Comparison of ENCODE assay signal across 21 cellular contexts in the genomic region with DNA sequence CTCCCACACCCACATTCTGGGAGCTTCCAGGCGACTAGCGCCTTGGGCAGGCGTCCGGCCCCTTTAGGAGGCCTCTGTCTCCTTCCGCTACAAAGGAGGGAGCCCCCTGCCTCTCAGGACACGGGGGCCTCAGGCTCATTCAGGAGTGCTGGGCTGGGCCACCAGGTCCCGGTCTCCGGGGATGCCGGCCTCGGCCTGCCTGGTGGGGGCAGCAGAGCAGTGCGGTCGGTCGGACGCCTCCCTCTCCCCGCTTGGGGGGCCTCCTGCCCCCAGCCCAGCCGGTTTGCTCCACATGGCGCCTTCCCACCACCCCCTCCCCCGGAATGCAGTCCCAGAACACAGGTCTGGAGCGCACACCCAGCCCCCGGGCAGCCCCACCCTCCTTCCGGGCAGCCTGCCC. TPM values are rescaled to one million over a fixed set of nuclear protein-coding genes. Genes with fewer than 3 reads are reported as not detected.
"Had no signal": no experiment of that assay in that cellular context is flagged by ENCODE, and none has a peak within 500 bp of the region (broad histone marks: within the 10 kb centered on the region; RNA-seq: fewer than 3 reads in every experiment).

No MANE protein-coding gene starts in this region.

- H3K4me1 ChIP-seq: tibial nerve, uterus had no signal

- DNase-seq: activated CD8-positive, alpha-beta T cell treated with anti-CD3 and anti-CD28 coated beads, Interleukin-2, amount 10 ng/mL, durations not matched to agents 7 days and 5 days; activated naive CD4-positive, alpha-beta T cell treated with Interleukin-2 at 50 U/mL for 16 hours; activated naive CD8-positive, alpha-beta T cell treated with anti-CD3 and anti-CD28 coated beads, Interleukin-2, amount 10 ng/mL, durations not matched to agents 7 days and 5 days; activated T-cell treated with anti-CD3 and anti-CD28 coated beads, Interleukin-2, amount 50 U/mL, for 24 hours; amygdala; central memory CD4-positive, alpha-beta T cell; endodermal cell; foreskin fibroblast; glutamatergic neuron; mesendoderm; naive thymus-derived CD8-positive, alpha-beta T cell; stimulated activated CD4-positive, alpha-beta T cell treated with anti-CD3 and anti-CD28 coated beads, Interleukin-2, amount 100 ng/mL, for 24 hours; T1000 had no signal

- H3K36me3 ChIP-seq: ovary, tibial nerve, uterus had no signal

- H3K9me3 ChIP-seq: ovary, tibial nerve, uterus had no signal

- H3K4me3 ChIP-seq: dorsolateral prefrontal cortex, ovary, tibial nerve, uterus had no signal

- H3K27ac ChIP-seq: dorsolateral prefrontal cortex, epithelial cell of prostate, ovary, tibial nerve, uterus had no signal

- ATAC-seq: activated CD8-positive, alpha-beta T cell treated with anti-CD3 and anti-CD28 coated beads, Interleukin-2, amount 10 ng/mL, durations not matched to agents 7 days and 5 days; naive thymus-derived CD8-positive, alpha-beta T cell had no signal

- H3K27me3 ChIP-seq: dorsolateral prefrontal cortex, ovary, tibial nerve, uterus had no signal

RNA-seq across cellular contexts. Expression of a gene that starts 28.6 kb away (rescaled TPM):
- total RNA-seq: activated CD4-positive, alpha-beta T cell treated with anti-CD3 and anti-CD28 coated beads, Interleukin-2, amount 10 ng/mL, durations not matched to agents 24 days and 14 days; activated CD8-positive, alpha-beta T cell treated with anti-CD3 and anti-CD28 coated beads, Interleukin-2, amount 10 ng/mL, durations not matched to agents 7 days and 5 days; activated naive CD8-positive, alpha-beta T cell treated with anti-CD3 and anti-CD28 coated beads, Interleukin-2, amount 10 ng/mL, durations not matched to agents 7 days and 5 days; activated T-helper 2 cell treated with anti-CD3 and anti-CD28 coated beads, Interferon-gamma antibody, Interleukin-2, Interleukin-4, amounts not matched to agents 10 μg/mL and 5 μg/mL and 100 μg/mL, durations not matched to agents 14 hours and 24 hours and 36 hours; naive thymus-derived CD8-positive, alpha-beta T cell; T-helper 1 cell treated with Interleukin-12 subunit alpha and Interleukin-12 subunit beta and Interleukin-4 antibody, amounts not matched to agents 30 ng/mL and 1 ng/mL, for 36 hours had no signal

RNA-seq across cellular contexts. Expression of a gene that starts 49.5 kb away (rescaled TPM):
- total RNA-seq: endodermal cell had no signal
